In genomic region chr19:57269515-57270250, GRCh38 we compare ENCODE assay signal across 1 cellular context.
TF ChIP-seq lines count a peak whose summit lies in the region.

No MANE protein-coding gene starts in this region.

TF ChIP-seq in GM23338, 12 proteins besides CTCF, POLR2A, EP300 and RAD21 (continued from another document):
- TF ChIP-seq, protein P1, sequence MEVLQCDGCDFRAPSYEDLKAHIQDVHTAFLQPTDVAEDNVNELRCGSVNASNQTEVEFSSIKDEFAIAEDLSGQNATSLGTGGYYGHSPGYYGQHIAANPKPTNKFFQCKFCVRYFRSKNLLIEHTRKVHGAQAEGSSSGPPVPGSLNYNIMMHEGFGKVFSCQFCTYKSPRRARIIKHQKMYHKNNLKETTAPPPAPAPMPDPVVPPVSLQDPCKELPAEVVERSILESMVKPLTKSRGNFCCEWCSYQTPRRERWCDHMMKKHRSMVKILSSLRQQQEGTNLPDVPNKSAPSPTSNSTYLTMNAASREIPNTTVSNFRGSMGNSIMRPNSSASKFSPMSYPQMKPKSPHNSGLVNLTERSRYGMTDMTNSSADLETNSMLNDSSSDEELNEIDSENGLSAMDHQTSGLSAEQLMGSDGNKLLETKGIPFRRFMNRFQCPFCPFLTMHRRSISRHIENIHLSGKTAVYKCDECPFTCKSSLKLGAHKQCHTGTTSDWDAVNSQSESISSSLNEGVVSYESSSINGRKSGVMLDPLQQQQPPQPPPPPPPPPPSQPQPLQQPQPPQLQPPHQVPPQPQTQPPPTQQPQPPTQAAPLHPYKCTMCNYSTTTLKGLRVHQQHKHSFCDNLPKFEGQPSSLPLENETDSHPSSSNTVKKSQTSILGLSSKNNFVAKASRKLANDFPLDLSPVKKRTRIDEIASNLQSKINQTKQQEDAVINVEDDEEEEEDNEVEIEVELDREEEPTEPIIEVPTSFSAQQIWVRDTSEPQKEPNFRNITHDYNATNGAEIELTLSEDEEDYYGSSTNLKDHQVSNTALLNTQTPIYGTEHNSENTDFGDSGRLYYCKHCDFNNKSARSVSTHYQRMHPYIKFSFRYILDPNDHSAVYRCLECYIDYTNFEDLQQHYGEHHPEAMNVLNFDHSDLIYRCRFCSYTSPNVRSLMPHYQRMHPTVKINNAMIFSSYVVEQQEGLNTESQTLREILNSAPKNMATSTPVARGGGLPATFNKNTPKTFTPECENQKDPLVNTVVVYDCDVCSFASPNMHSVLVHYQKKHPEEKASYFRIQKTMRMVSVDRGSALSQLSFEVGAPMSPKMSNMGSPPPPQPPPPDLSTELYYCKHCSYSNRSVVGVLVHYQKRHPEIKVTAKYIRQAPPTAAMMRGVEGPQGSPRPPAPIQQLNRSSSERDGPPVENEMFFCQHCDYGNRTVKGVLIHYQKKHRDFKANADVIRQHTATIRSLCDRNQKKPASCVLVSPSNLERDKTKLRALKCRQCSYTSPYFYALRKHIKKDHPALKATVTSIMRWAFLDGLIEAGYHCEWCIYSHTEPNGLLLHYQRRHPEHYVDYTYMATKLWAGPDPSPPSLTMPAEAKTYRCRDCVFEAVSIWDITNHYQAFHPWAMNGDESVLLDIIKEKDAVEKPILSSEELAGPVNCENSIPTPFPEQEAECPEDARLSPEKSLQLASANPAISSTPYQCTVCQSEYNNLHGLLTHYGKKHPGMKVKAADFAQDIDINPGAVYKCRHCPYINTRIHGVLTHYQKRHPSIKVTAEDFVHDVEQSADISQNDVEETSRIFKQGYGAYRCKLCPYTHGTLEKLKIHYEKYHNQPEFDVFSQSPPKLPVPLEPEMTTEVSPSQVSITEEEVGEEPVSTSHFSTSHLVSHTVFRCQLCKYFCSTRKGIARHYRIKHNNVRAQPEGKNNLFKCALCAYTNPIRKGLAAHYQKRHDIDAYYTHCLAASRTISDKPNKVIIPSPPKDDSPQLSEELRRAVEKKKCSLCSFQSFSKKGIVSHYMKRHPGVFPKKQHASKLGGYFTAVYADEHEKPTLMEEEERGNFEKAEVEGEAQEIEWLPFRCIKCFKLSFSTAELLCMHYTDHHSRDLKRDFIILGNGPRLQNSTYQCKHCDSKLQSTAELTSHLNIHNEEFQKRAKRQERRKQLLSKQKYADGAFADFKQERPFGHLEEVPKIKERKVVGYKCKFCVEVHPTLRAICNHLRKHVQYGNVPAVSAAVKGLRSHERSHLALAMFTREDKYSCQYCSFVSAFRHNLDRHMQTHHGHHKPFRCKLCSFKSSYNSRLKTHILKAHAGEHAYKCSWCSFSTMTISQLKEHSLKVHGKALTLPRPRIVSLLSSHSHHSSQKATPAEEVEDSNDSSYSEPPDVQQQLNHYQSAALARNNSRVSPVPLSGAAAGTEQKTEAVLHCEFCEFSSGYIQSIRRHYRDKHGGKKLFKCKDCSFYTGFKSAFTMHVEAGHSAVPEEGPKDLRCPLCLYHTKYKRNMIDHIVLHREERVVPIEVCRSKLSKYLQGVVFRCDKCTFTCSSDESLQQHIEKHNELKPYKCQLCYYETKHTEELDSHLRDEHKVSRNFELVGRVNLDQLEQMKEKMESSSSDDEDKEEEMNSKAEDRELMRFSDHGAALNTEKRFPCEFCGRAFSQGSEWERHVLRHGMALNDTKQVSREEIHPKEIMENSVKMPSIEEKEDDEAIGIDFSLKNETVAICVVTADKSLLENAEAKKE (CRISPR knock-in tag; IDR thresholded peaks at IDR 0.05), result no peak
